Comparison of ENCODE assay signal across 17 cellular contexts in genomic region chr13:100363874-100364273, GRCh38.
DNase-seq lines count a peak whose midpoint lies in the region; ATAC-seq and TF ChIP-seq lines count a peak whose summit lies in the region.
"Had no signal": no experiment of that assay in that cellular context is flagged by ENCODE, and none has a peak within 500 bp of the region (broad histone marks: within the 10 kb centered on the region; RNA-seq: fewer than 3 reads in every experiment).

No MANE protein-coding gene starts in this region.

- no peak overlapping the region for H3K4me2 ChIP-seq in mesenchymal stem cell (ENCODE audit: low read length, poor library complexity, severe bottlenecking)
- no peak overlapping the region for H3K4me2 ChIP-seq in mesendoderm (ENCODE audit: low read length)

- no peaks in the 10 kb centered on the region for H3K79me2 ChIP-seq in mesendoderm (ENCODE audit: control insufficient read depth, insufficient read depth, low read length)

- H3K56ac ChIP-seq in mesendoderm (ENCODE audit: low read length) = no peak overlapping the region

- H3K23ac ChIP-seq in mesenchymal stem cell (ENCODE audit: low read length in 2 of 2) (no peak overlapping the region), mesendoderm (ENCODE audit: low read length) (no peak overlapping the region)

- no peak for TF ChIP-seq CTCF in astrocyte of the spinal cord (IDR thresholded peaks at IDR 0.05; ENCODE audit: low read depth, low read length)

- 36% methylated on average over 2 of the region's 2 CpGs for WGBS in mesenchymal stem cell
- WGBS in mesendoderm (ENCODE audit: extremely low coverage, insufficient coverage, low lambda C conversion rate) = no CpG with 5 or more reads among the region's 2 CpGs

- H3K9ac ChIP-seq in mesenchymal stem cell (ENCODE audit: low read length) (peak overlapping the region; percentile 39), mesendoderm (ENCODE audit: low read length) (no peak overlapping the region)

- H3K79me1 ChIP-seq in mesenchymal stem cell (replicated peaks; ENCODE audit: low read length, poor library complexity, severe bottlenecking) (peaks cover 7% of the 10 kb centered on the region), mesendoderm (ENCODE audit: low read length) (no peaks in the 10 kb centered on the region)

- H2AFZ ChIP-seq in mesenchymal stem cell (ENCODE audit: low read depth, low read length) = no peak overlapping the region

- no peak overlapping the region for H3K4ac ChIP-seq in mesenchymal stem cell (ENCODE audit: low read depth in 1 of 2, low read length in 2 of 2)
- no peak overlapping the region for H3K4ac ChIP-seq in mesendoderm (ENCODE audit: low read depth, low read length)

- H3K4me3 ChIP-seq in MG63 (no peak overlapping the region), astrocyte of the spinal cord (ENCODE audit: low read depth, low read length) (no peak overlapping the region), mesenchymal stem cell (ENCODE audit: insufficient read depth in 1 of 2, low read depth in 1 of 2, low read length in 2 of 2) (no peak overlapping the region), mesendoderm (ENCODE audit: low read length) (no peak overlapping the region)
- H3K4me3 ChIP-seq: vagina had no signal

- H2BK15ac ChIP-seq in mesenchymal stem cell (ENCODE audit: low read depth, poor library complexity, severe bottlenecking) = no peak overlapping the region
- no peak overlapping the region for H2BK15ac ChIP-seq in mesendoderm (replicated peaks; ENCODE audit: low read depth)

- DNase-seq in Daoy (ENCODE audit: low read depth) (peak; percentile 7), MG63 (peak; percentile 5), astrocyte of the spinal cord (ENCODE audit: low read depth, low spot score) (peak; percentile 59), mesenchymal stem cell (peak; percentile 6), mesendoderm (no peak), DMS 273 (lab: John Stamatoyannopoulos, UW; ENCODE audit: unreplicated experiment) (no peak), COLO668 (lab: John Stamatoyannopoulos, UW; ENCODE audit: unreplicated experiment) (no peak)
- DNase-seq: activated CD4-positive, alpha-beta T cell treated with anti-CD3 and anti-CD28 coated beads, Interleukin-2, amount 10 ng/mL, durations not matched to agents 24 days and 14 days; activated T-cell treated with anti-CD3 and anti-CD28 coated beads, Interleukin-2, amount 50 U/mL, for 72 hours; amniotic stem cell; effector CD4-positive, alpha-beta T cell; NCI-H2227 treated with DMSO at 0.1 percent for 48 hours; stimulated activated CD4-positive, alpha-beta T cell treated with anti-CD3 and anti-CD28 coated beads, Interleukin-4, amount 100 ng/mL, for 4 hours; stimulated activated naive B cell treated with anti-CD40 and anti-IgM and Interleukin-4, amounts not matched to agents 10 μg/mL and 1 μg/mL and 100 μg/mL, for 72 hours; T-helper 2 cell had no signal

- H3K18ac ChIP-seq in mesenchymal stem cell (ENCODE audit: low read depth in 1 of 2, low read length in 2 of 2) (no peak overlapping the region), mesendoderm (ENCODE audit: low read length) (no peak overlapping the region)

- H2BK5ac ChIP-seq in mesenchymal stem cell (ENCODE audit: low read depth, low read length, poor library complexity, severe bottlenecking) (no peak overlapping the region), mesendoderm (ENCODE audit: low read length) (no peak overlapping the region)

- in situ Hi-C loops in astrocyte of the spinal cord (cut with HindIII; ENCODE audit: low sequenced_read_pairs) = no loop called here

- no peak overlapping the region for H4K91ac ChIP-seq in mesenchymal stem cell (ENCODE audit: low read length)

- H3K27ac ChIP-seq in mesenchymal stem cell (ENCODE audit: low read length, poor library complexity, severe bottlenecking) = peak overlapping the region; percentile 53
- no peak overlapping the region for H3K27ac ChIP-seq in mesendoderm (ENCODE audit: low read depth, low read length)
- H3K27ac ChIP-seq: vagina had no signal

- H2BK120ac ChIP-seq in mesenchymal stem cell (ENCODE audit: low read depth, low read length) (no peak overlapping the region), mesendoderm (ENCODE audit: low read depth, low read length) (no peak overlapping the region)

- H2AK5ac ChIP-seq in mesenchymal stem cell (ENCODE audit: low read length, severe bottlenecking) (no peak overlapping the region), mesendoderm (ENCODE audit: low read length) (no peak overlapping the region)

- H3K14ac ChIP-seq in mesenchymal stem cell (ENCODE audit: low read length in 2 of 2) = no peak overlapping the region

- H3K27me3 ChIP-seq in MG63 = no peaks in the 10 kb centered on the region
- H3K27me3 ChIP-seq in mesenchymal stem cell (ENCODE audit: control insufficient read depth in 1 of 2, insufficient read depth in 1 of 2, low read length in 2 of 2) = no peaks in the 10 kb centered on the region
- no peaks in the 10 kb centered on the region for H3K27me3 ChIP-seq in mesendoderm (ENCODE audit: insufficient read depth, low read length, poor library complexity)
- H3K27me3 ChIP-seq: vagina had no signal

- ATAC-seq in HG02970 (IDR thresholded peaks at IDR 0.05; ENCODE audit: low FRiP score, unreplicated experiment) = no peak
- ATAC-seq: activated T-cell treated with anti-CD3 and anti-CD28 coated beads, Interleukin-2, amount 50 U/mL, for 72 hours; stimulated activated naive B cell treated with anti-CD40 and anti-IgM and Interleukin-4, amounts not matched to agents 10 μg/mL and 1 μg/mL and 100 μg/mL, for 72 hours had no signal

- H4K8ac ChIP-seq in mesenchymal stem cell (ENCODE audit: low read length) = no peak overlapping the region
- no peak overlapping the region for H4K8ac ChIP-seq in mesendoderm (ENCODE audit: low read depth, low read length)

- no peaks in the 10 kb centered on the region for H3K36me3 ChIP-seq in MG63
- no peaks in the 10 kb centered on the region for H3K36me3 ChIP-seq in mesenchymal stem cell (ENCODE audit: control insufficient read depth in 1 of 2, insufficient read depth in 2 of 2, low read depth in 1 of 2, low read length in 2 of 2)
- H3K36me3 ChIP-seq in mesendoderm (ENCODE audit: control insufficient read depth, insufficient read depth, low read length) = no peaks in the 10 kb centered on the region
- H3K36me3 ChIP-seq: vagina had no signal

- no peak overlapping the region for H4K5ac ChIP-seq in mesendoderm (ENCODE audit: low read length)

- H2BK12ac ChIP-seq in mesenchymal stem cell (ENCODE audit: low read length in 2 of 2) = no peak overlapping the region

- H3K9me3 ChIP-seq in MG63 (no peaks in the 10 kb centered on the region), mesenchymal stem cell (ENCODE audit: control insufficient read depth, low read length) (no peaks in the 10 kb centered on the region)
- H3K9me3 ChIP-seq: vagina had no signal

- H3K4me1 ChIP-seq in mesenchymal stem cell (ENCODE audit: control insufficient read depth, insufficient read depth, low read depth, low read length) (peaks cover 2% of the 10 kb centered on the region), mesendoderm (ENCODE audit: control insufficient read depth, low read depth, low read length) (peaks cover 2% of the 10 kb centered on the region)
- H3K4me1 ChIP-seq: vagina had no signal

Comparison
In these comparisons a context has a peak if more than half of its experiments do, and no peak if none do; other contexts are left out.
1. DNase-seq: peak in Daoy (single experiment), MG63 (single experiment), astrocyte of the spinal cord (single experiment) and mesenchymal stem cell (single experiment); none in mesendoderm (single experiment), DMS 273 (single experiment) and COLO668 (single experiment).